ENCODE assay signal across 20 cellular contexts in genomic region chr10:30803058-30803457, GRCh38.
"Had no signal": no experiment of that assay in that cellular context is flagged by ENCODE, and none has a peak within 500 bp of the region (broad histone marks: within the 10 kb centered on the region; RNA-seq: fewer than 3 reads in every experiment).

No MANE protein-coding gene starts in this region.

- H3K36me3 Mint-ChIP-seq: activated naive CD4-positive, alpha-beta T cell treated with anti-CD3 and anti-CD28 coated beads, Interleukin-2, amount 50 U/mL, for 72 hours; brain; type B pancreatic cell had no signal

- H3K4me3 Mint-ChIP-seq: activated CD4-positive, alpha-beta T cell treated with anti-CD3 and anti-CD28 coated beads, Interleukin-2, amount 10 ng/mL, durations not matched to agents 24 days and 14 days; activated CD8-positive, alpha-beta T cell treated with anti-CD3 and anti-CD28 coated beads, Interleukin-2, amount 10 ng/mL, durations not matched to agents 7 days and 5 days; activated T-cell treated with anti-CD3 and anti-CD28 coated beads, Interleukin-2, amount 50 U/mL, for 72 hours; brain; nephron progenitor cell; type B pancreatic cell had no signal

- H3K27me3 Mint-ChIP-seq: activated CD4-positive, alpha-beta T cell treated with anti-CD3 and anti-CD28 coated beads, Interleukin-2, amount 10 ng/mL, durations not matched to agents 24 days and 14 days; brain; type B pancreatic cell had no signal

- DNase-seq: activated CD4-positive, alpha-beta T cell treated with anti-CD3 and anti-CD28 coated beads, Interleukin-2, amount 10 ng/mL, durations not matched to agents 24 days and 14 days; activated CD4-positive, CD25-positive, alpha-beta regulatory T cell; activated CD8-positive, alpha-beta memory T cell treated with anti-CD3 and anti-CD28 coated beads, Interleukin-2, amount 50 U/mL, for 4 hours; activated CD8-positive, alpha-beta T cell treated with anti-CD3 and anti-CD28 coated beads, Interleukin-2, amount 10 ng/mL, durations not matched to agents 7 days and 5 days; activated gamma-delta T cell; activated T-cell treated with anti-CD3 and anti-CD28 coated beads, Interleukin-2, amount 50 U/mL, for 72 hours; amygdala; cortex of kidney; effector CD4-positive, alpha-beta T cell; islet precursor cell; mesenchymal stem cell; nephron progenitor cell; stimulated activated CD4-positive, alpha-beta T cell treated with anti-CD3 and anti-CD28 coated beads, Interleukin-2, amount 100 ng/mL, for 48 hours; stimulated activated naive CD4-positive, alpha-beta T cell; SW 1271 had no signal

- ATAC-seq: activated CD8-positive, alpha-beta T cell treated with anti-CD3 and anti-CD28 coated beads, Interleukin-2, amount 10 ng/mL, durations not matched to agents 7 days and 5 days; activated naive CD4-positive, alpha-beta T cell treated with anti-CD3 and anti-CD28 coated beads, Interleukin-2, amount 50 U/mL, for 72 hours; activated T-cell treated with anti-CD3 and anti-CD28 coated beads, Interleukin-2, amount 50 U/mL, for 72 hours; left lobe of liver had no signal

- H3K27me3 ChIP-seq: hepatocyte had no signal

- H3K4me3 ChIP-seq: hepatocyte had no signal

- H3K9me3 Mint-ChIP-seq: activated CD4-positive, alpha-beta T cell treated with anti-CD3 and anti-CD28 coated beads, Interleukin-2, amount 10 ng/mL, durations not matched to agents 24 days and 14 days; activated T-cell treated with anti-CD3 and anti-CD28 coated beads, Interleukin-2, amount 50 U/mL, for 72 hours had no signal
